In the genomic region with DNA sequence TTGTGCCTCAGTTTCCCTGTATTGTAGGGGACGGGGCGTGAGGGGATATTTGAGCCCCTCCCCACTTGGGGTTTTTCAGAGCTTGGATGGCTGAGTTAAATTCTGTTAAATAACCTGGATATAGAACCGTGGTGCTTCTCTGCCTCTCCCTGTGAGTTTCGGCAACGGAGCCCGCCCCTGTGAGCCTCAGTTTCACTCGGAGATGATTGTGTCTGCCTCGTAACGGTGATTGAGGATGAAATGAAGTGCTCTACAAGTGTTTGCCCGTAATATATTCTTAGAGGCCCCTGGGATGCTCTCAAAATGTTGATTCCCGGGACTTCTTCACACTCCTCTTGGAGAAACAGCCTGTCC, we compare ENCODE assay signal across 2 cellular contexts.
TF ChIP-seq lines count a peak whose summit lies in the region.

No MANE protein-coding gene starts in this region.

TF ChIP-seq in IMR-90, 13 proteins besides CTCF, POLR2A, EP300 and RAD21:
- TF ChIP-seq CHD1 (IDR thresholded peaks at IDR 0.05; ENCODE audit: low read depth, low read length) (no peak), FOS (IDR thresholded peaks at IDR 0.05; ENCODE audit: low read depth, low read length) (no peak), RFX5 (IDR thresholded peaks at IDR 0.05; ENCODE audit: low read depth, low read length) (no peak), BHLHE40 (IDR thresholded peaks at IDR 0.05; ENCODE audit: low read depth, low read length) (no peak), NFE2L2 (IDR thresholded peaks at IDR 0.05; ENCODE audit: low read depth, low read length) (no peak), SMC3 (IDR thresholded peaks at IDR 0.05; ENCODE audit: low read depth, low read length) (no peak), RCOR1 (IDR thresholded peaks at IDR 0.05; ENCODE audit: insufficient replicate concordance, low read length) (no peak), MAFK (IDR thresholded peaks at IDR 0.05; ENCODE audit: low read depth, low read length) (no peak), CEBPB (IDR thresholded peaks at IDR 0.05; ENCODE audit: low read depth, low read length) (no peak), MXI1 (IDR thresholded peaks at IDR 0.05; ENCODE audit: borderline replicate concordance, low read depth, low read length) (no peak), MAZ (IDR thresholded peaks at IDR 0.05; ENCODE audit: borderline replicate concordance, low read depth, low read length) (no peak)
- TF ChIP-seq, protein P1, sequence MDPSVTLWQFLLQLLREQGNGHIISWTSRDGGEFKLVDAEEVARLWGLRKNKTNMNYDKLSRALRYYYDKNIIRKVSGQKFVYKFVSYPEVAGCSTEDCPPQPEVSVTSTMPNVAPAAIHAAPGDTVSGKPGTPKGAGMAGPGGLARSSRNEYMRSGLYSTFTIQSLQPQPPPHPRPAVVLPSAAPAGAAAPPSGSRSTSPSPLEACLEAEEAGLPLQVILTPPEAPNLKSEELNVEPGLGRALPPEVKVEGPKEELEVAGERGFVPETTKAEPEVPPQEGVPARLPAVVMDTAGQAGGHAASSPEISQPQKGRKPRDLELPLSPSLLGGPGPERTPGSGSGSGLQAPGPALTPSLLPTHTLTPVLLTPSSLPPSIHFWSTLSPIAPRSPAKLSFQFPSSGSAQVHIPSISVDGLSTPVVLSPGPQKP (IDR thresholded peaks at IDR 0.05; ENCODE audit: borderline replicate concordance, low read depth, low read length): no peak
- TF ChIP-seq, protein P2, sequence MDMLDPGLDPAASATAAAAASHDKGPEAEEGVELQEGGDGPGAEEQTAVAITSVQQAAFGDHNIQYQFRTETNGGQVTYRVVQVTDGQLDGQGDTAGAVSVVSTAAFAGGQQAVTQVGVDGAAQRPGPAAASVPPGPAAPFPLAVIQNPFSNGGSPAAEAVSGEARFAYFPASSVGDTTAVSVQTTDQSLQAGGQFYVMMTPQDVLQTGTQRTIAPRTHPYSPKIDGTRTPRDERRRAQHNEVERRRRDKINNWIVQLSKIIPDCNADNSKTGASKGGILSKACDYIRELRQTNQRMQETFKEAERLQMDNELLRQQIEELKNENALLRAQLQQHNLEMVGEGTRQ (IDR thresholded peaks at IDR 0.05; ENCODE audit: low read depth, low read length): no peak

TF ChIP-seq in HEK293T, 16 proteins besides CTCF, POLR2A, EP300 and RAD21:
- TF ChIP-seq HDGF (IDR thresholded peaks at IDR 0.05; ENCODE audit: borderline replicate concordance): no peak
- no peak for TF ChIP-seq SUZ12 (IDR thresholded peaks at IDR 0.05)
- no peak for TF ChIP-seq FOXM1 (IDR thresholded peaks at IDR 0.05; ENCODE audit: borderline replicate concordance)
- no peak for TF ChIP-seq SP1 (IDR thresholded peaks at IDR 0.05)
- no peak for TF ChIP-seq FOXK2 (IDR thresholded peaks at IDR 0.05)
- TF ChIP-seq, protein P3, sequence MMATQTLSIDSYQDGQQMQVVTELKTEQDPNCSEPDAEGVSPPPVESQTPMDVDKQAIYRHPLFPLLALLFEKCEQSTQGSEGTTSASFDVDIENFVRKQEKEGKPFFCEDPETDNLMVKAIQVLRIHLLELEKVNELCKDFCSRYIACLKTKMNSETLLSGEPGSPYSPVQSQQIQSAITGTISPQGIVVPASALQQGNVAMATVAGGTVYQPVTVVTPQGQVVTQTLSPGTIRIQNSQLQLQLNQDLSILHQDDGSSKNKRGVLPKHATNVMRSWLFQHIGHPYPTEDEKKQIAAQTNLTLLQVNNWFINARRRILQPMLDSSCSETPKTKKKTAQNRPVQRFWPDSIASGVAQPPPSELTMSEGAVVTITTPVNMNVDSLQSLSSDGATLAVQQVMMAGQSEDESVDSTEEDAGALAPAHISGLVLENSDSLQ (IDR thresholded peaks at IDR 0.05): no peak
- TF ChIP-seq CTBP1 (IDR thresholded peaks at IDR 0.05; ENCODE audit: borderline replicate concordance): no peak
- TF ChIP-seq BHLHE40 (IDR thresholded peaks at IDR 0.05; ENCODE audit: borderline replicate concordance): no peak
- TF ChIP-seq ZNF384 (IDR thresholded peaks at IDR 0.05): no peak
- no peak for TF ChIP-seq TARDBP (IDR thresholded peaks at IDR 0.05)
- TF ChIP-seq L3MBTL2 (conservative IDR thresholded peaks at IDR 0.05): no peak
- TF ChIP-seq ELF4 (IDR thresholded peaks at IDR 0.05): no peak
- TF ChIP-seq LEF1 (IDR thresholded peaks at IDR 0.05; ENCODE audit: borderline replicate concordance): no peak
- TF ChIP-seq ARNT (IDR thresholded peaks at IDR 0.05): no peak
- TF ChIP-seq NFRKB (IDR thresholded peaks at IDR 0.05): no peak
- no peak for TF ChIP-seq FOXA1 (IDR thresholded peaks at IDR 0.05)
